24 cellular contexts compared by ENCODE assay signal in genomic region chr12:93710574-93710926, GRCh38.
"Had no signal": no experiment of that assay in that cellular context is flagged by ENCODE, and none has a peak within 500 bp of the region (broad histone marks: within the 10 kb centered on the region; RNA-seq: fewer than 3 reads in every experiment).

No MANE protein-coding gene starts in this region.

- DNase-seq: cortex of kidney; effector CD8-positive, alpha-beta T cell; effector memory CD8-positive, alpha-beta T cell; endodermal cell; esophagus squamous epithelium; foreskin fibroblast; foreskin melanocyte; gastrocnemius medialis; glutamatergic neuron; head of caudate nucleus; heart right ventricle; hippocampal formation; left cardiac atrium; left lung; left ventricle myocardium superior; lower lobe of right lung; mesenchymal stem cell; mucosa of descending colon had no signal

- H3K27ac ChIP-seq: epithelial cell of prostate, left lung, lower lobe of right lung had no signal

- H3K4me3 ChIP-seq: esophagus squamous epithelium, gastrocnemius medialis, heart right ventricle, left lung, lower lobe of right lung, mucosa of descending colon had no signal

- ATAC-seq: effector memory CD8-positive, alpha-beta T cell; esophagus mucosa; gastrocnemius medialis; heart right ventricle; left cardiac atrium; left lung; left ventricle myocardium superior; lower lobe of right lung; mucosa of descending colon had no signal

- H3K36me3 ChIP-seq: esophagus squamous epithelium, heart right ventricle, left lung, lower lobe of right lung had no signal

- FAIRE-seq: colon, endometrium, islet of Langerhans, keratinocyte had no signal

- H3K27me3 ChIP-seq: esophagus squamous epithelium, gastrocnemius medialis, heart right ventricle, left lung had no signal
